23 cellular contexts compared by ENCODE assay signal in the genomic region with DNA sequence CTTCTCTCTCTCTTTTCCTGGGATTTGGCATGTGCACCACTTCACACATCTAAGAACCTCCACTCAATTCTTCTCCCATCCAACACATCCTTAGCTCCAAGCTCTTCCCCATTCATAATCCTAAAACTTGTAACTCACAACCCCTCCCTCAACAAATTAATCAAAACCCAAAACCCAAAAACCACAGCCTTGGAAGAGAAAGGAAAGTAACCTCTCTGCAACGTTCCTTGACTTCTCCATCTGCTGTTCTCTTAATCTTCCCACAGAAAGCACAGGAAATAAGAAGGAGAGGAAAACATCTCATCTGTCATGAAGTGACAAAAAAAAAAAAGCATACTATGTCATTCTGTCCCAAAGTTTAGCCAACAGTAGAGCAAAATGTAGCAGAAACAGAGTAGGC.
A peak's percentile ranks its signal among the peaks of the same experiment; 100 is the strongest.
DNase-seq lines count a peak whose midpoint lies in the region; ATAC-seq and TF ChIP-seq lines count a peak whose summit lies in the region.
"Had no signal": no experiment of that assay in that cellular context is flagged by ENCODE, and none has a peak within 500 bp of the region (broad histone marks: within the 10 kb centered on the region; RNA-seq: fewer than 3 reads in every experiment).

No MANE protein-coding gene starts in this region.

- CTCF ChIA-PET in HEK293 (lab: Yijun Ruan, JAX) (interaction anchor here (0.6 kb wide), 1 partner anchor 89 kb away, joined by 3 read pairs; no protein-coding TSS in a partner anchor), Panc1 (lab: Charles Lee) (interaction anchor here (0.6 kb wide), 1 partner anchor 495 kb away, joined by 6 read pairs; no protein-coding TSS in a partner anchor)
- CTCF ChIA-PET in activated CD8-positive, alpha-beta memory T cell treated with anti-CD3 and anti-CD28 coated beads, Interleukin-2, amount 10 ng/mL, durations not matched to agents 7 days and 5 days (lab: Charles Lee) = no interaction called here

- peaks cover 15% of the 10 kb centered on the region for H3K4me1 ChIP-seq in HEK293 (ENCODE audit: control insufficient read depth, insufficient read depth, low read length)
- peaks cover 10% of the 10 kb centered on the region; the same call in 1 of the 2 replicates for H3K4me1 ChIP-seq in Panc1 (ENCODE audit: control insufficient read depth, insufficient read depth, low read length)
- H3K4me1 ChIP-seq in smooth muscle cell (ENCODE audit: low read depth) = peaks cover 4% of the 10 kb centered on the region

- H2AFZ ChIP-seq in smooth muscle cell (ENCODE audit: low read depth) = no peak overlapping the region

- no peaks in the 10 kb centered on the region for H3K36me3 Mint-ChIP-seq in activated T-helper 1 cell treated with anti-CD3 and anti-CD28 coated beads, Interleukin-12 subunit alpha, Interleukin-12 subunit beta, Interleukin-2, Interleukin-4 antibody, amounts not matched to agents 30 ng/mL and 10 ng/mL and 1 ng/mL, durations not matched to agents 14 hours and 24 hours and 36 hours (ENCODE audit: low read depth)
- no peaks in the 10 kb centered on the region for H3K36me3 Mint-ChIP-seq in activated CD8-positive, alpha-beta memory T cell treated with anti-CD3 and anti-CD28 coated beads, Interleukin-2, amount 10 ng/mL, durations not matched to agents 7 days and 5 days
- H3K36me3 Mint-ChIP-seq: CD8-positive, alpha-beta T cell had no signal

- no peaks in the 10 kb centered on the region for H3K27me3 ChIP-seq in Panc1 (ENCODE audit: control insufficient read depth, insufficient read depth, low read length)
- H3K27me3 ChIP-seq in smooth muscle cell (ENCODE audit: low read depth) = no peaks in the 10 kb centered on the region

- POLR2A ChIA-PET in HEK293 (lab: Yijun Ruan, JAX) (interaction anchor here (0.9 to 1.2 kb wide), 5 partner anchors 15 to 90 kb away, joined by 3 to 4 read pairs (median 3); no protein-coding TSS in a partner anchor), Panc1 (lab: Charles Lee) (no interaction called here)

- H4K20me1 ChIP-seq in smooth muscle cell (ENCODE audit: low read depth) = no peaks in the 10 kb centered on the region

- TF ChIP-seq CTCF in HEK293 (tag by site-specific recombination; IDR thresholded peaks at IDR 0.05) (no peak), Panc1 (IDR thresholded peaks at IDR 0.05) (no peak), smooth muscle cell (IDR thresholded peaks at IDR 0.05; ENCODE audit: borderline replicate concordance, insufficient read depth, poor library complexity, severe bottlenecking) (no peak)

- H3K79me2 ChIP-seq in smooth muscle cell (ENCODE audit: low read depth) = no peaks in the 10 kb centered on the region

- H3K9me3 ChIP-seq in HEK293 (ENCODE audit: control insufficient read depth, insufficient read depth, low read depth, low read length) (no peaks in the 10 kb centered on the region), Panc1 (ENCODE audit: control insufficient read depth, insufficient read depth, low read depth, low read length) (no peaks in the 10 kb centered on the region), smooth muscle cell (replicated peaks; ENCODE audit: low read depth) (no peaks in the 10 kb centered on the region)

- H3K27ac ChIP-seq in HEK293 (ENCODE audit: extremely low read depth, low read depth, low read length) = peak overlapping the region; percentile 38
- peak overlapping the region; percentile 48; the same call in 1 of the 2 replicates for H3K27ac ChIP-seq in Panc1 (ENCODE audit: low read length)
- peak overlapping the region; percentile 85 for H3K27ac ChIP-seq in smooth muscle cell (ENCODE audit: low read depth)
- H3K27ac ChIP-seq: HL-60, RWPE1 had no signal

- no peaks in the 10 kb centered on the region for H3K9me3 Mint-ChIP-seq in activated T-helper 1 cell treated with anti-CD3 and anti-CD28 coated beads, Interleukin-12 subunit alpha, Interleukin-12 subunit beta, Interleukin-2, Interleukin-4 antibody, amounts not matched to agents 30 ng/mL and 10 ng/mL and 1 ng/mL, durations not matched to agents 14 hours and 24 hours and 36 hours
- no peaks in the 10 kb centered on the region for H3K9me3 Mint-ChIP-seq in activated CD8-positive, alpha-beta memory T cell treated with anti-CD3 and anti-CD28 coated beads, Interleukin-2, amount 10 ng/mL, durations not matched to agents 7 days and 5 days (ENCODE audit: low read depth)
- H3K9me3 Mint-ChIP-seq: CD8-positive, alpha-beta T cell had no signal

- in situ Hi-C loops in Panc1 (cut with HindIII; ENCODE audit: low pct_unique_long_range_greater_than_20kb, low sequenced_read_pairs) = no loop called here

- H3K4me3 Mint-ChIP-seq in activated T-helper 1 cell treated with anti-CD3 and anti-CD28 coated beads, Interleukin-12 subunit alpha, Interleukin-12 subunit beta, Interleukin-2, Interleukin-4 antibody, amounts not matched to agents 30 ng/mL and 10 ng/mL and 1 ng/mL, durations not matched to agents 14 hours and 24 hours and 36 hours = no peak overlapping the region
- no peak overlapping the region for H3K4me3 Mint-ChIP-seq in activated CD8-positive, alpha-beta memory T cell treated with anti-CD3 and anti-CD28 coated beads, Interleukin-2, amount 10 ng/mL, durations not matched to agents 7 days and 5 days
- H3K4me3 Mint-ChIP-seq: CD8-positive, alpha-beta T cell; HFFc6 had no signal

- H3K4me2 ChIP-seq in smooth muscle cell = peak overlapping the region; percentile 30

- 26% methylated on average over 1 of the region's 1 CpG for whole genome bisulfite sequencing in smooth muscle cell (ENCODE audit: low lambda C conversion rate)

- no peaks in the 10 kb centered on the region for H3K4me1 Mint-ChIP-seq in activated T-helper 1 cell treated with anti-CD3 and anti-CD28 coated beads, Interleukin-12 subunit alpha, Interleukin-12 subunit beta, Interleukin-2, Interleukin-4 antibody, amounts not matched to agents 30 ng/mL and 10 ng/mL and 1 ng/mL, durations not matched to agents 14 hours and 24 hours and 36 hours (ENCODE audit: low read depth)
- H3K4me1 Mint-ChIP-seq in activated CD8-positive, alpha-beta memory T cell treated with anti-CD3 and anti-CD28 coated beads, Interleukin-2, amount 10 ng/mL, durations not matched to agents 7 days and 5 days = no peaks in the 10 kb centered on the region

- H3K36me3 ChIP-seq in HEK293 (ENCODE audit: control insufficient read depth in 2 of 2, insufficient read depth in 1 of 2, low read length in 2 of 2) (no peaks in the 10 kb centered on the region), Panc1 (ENCODE audit: control insufficient read depth, insufficient read depth, low read length) (no peaks in the 10 kb centered on the region), smooth muscle cell (ENCODE audit: low read depth) (no peaks in the 10 kb centered on the region)

- peak overlapping the region; percentile 27 for H3K27ac Mint-ChIP-seq in activated T-helper 1 cell treated with anti-CD3 and anti-CD28 coated beads, Interleukin-12 subunit alpha, Interleukin-12 subunit beta, Interleukin-2, Interleukin-4 antibody, amounts not matched to agents 30 ng/mL and 10 ng/mL and 1 ng/mL, durations not matched to agents 14 hours and 24 hours and 36 hours
- H3K27ac Mint-ChIP-seq in activated CD8-positive, alpha-beta memory T cell treated with anti-CD3 and anti-CD28 coated beads, Interleukin-2, amount 10 ng/mL, durations not matched to agents 7 days and 5 days = no peak overlapping the region
- H3K27ac Mint-ChIP-seq: CD8-positive, alpha-beta T cell; HFFc6 had no signal

- DNase-seq in Panc1 (ENCODE audit: low read depth, low spot score) (no peak), smooth muscle cell (lab: John Stamatoyannopoulos, UW; ENCODE audit: unreplicated experiment) (no peak), RPMI8226 (no peak)
- DNase-seq in activated T-helper 1 cell treated with anti-CD3 and anti-CD28 coated beads, Interleukin-12 subunit alpha, Interleukin-12 subunit beta, Interleukin-2, Interleukin-4 antibody, amounts not matched to agents 30 ng/mL and 10 ng/mL and 1 ng/mL, durations not matched to agents 14 hours and 24 hours and 36 hours (ENCODE audit: low spot score) = no peak
- DNase-seq in activated CD8-positive, alpha-beta memory T cell treated with anti-CD3 and anti-CD28 coated beads, Interleukin-2, amount 10 ng/mL, durations not matched to agents 7 days and 5 days = no peak
- DNase-seq: AML-193; C1 segment of cervical spinal cord; Calu3; CD8-positive, alpha-beta T cell; KG1; NCI-H1105; NCI-H2081; NCI-H2171 treated with DMSO at 0.1 percent for 48 hours; NCI-H524 treated with DMSO at 0.1 percent for 48 hours; NCI-H82; SIG-M5; T-helper 1 cell had no signal

- ATAC-seq in Panc1 (no peak), HG02798 (IDR thresholded peaks at IDR 0.05; ENCODE audit: poor library complexity, unreplicated experiment) (no peak), GM21381 (IDR thresholded peaks at IDR 0.05; ENCODE audit: unreplicated experiment) (no peak)
- ATAC-seq in activated CD8-positive, alpha-beta memory T cell treated with anti-CD3 and anti-CD28 coated beads, Interleukin-2, amount 10 ng/mL, durations not matched to agents 7 days and 5 days = no peak
- ATAC-seq: CD8-positive, alpha-beta T cell had no signal

- H3F3A ChIP-seq in smooth muscle cell (ENCODE audit: low read depth) = peaks cover 6% of the 10 kb centered on the region

- no peak overlapping the region for H3K9ac ChIP-seq in smooth muscle cell (ENCODE audit: low read depth)

- H3K4me3 ChIP-seq in HEK293 (ENCODE audit: low read depth, low read length) (no peak overlapping the region), Panc1 (ENCODE audit: low read depth in 2 of 2, low read length in 2 of 2) (no peak overlapping the region), smooth muscle cell (no peak overlapping the region)

- BruUV-seq in Panc1 (replicated peaks; lab: Mats Ljungman, UMichigan) = no TSS peak

- peaks cover 15% of the 10 kb centered on the region for H3K27me3 Mint-ChIP-seq in activated T-helper 1 cell treated with anti-CD3 and anti-CD28 coated beads, Interleukin-12 subunit alpha, Interleukin-12 subunit beta, Interleukin-2, Interleukin-4 antibody, amounts not matched to agents 30 ng/mL and 10 ng/mL and 1 ng/mL, durations not matched to agents 14 hours and 24 hours and 36 hours (ENCODE audit: insufficient read depth)
- H3K27me3 Mint-ChIP-seq in activated CD8-positive, alpha-beta memory T cell treated with anti-CD3 and anti-CD28 coated beads, Interleukin-2, amount 10 ng/mL, durations not matched to agents 7 days and 5 days = peaks cover 10% of the 10 kb centered on the region

- intact Hi-C loops in Panc1 (cut with micrococcal nuclease; ENCODE audit: unreplicated experiment) = no loop called here
- intact Hi-C loops in activated T-helper 1 cell treated with anti-CD3 and anti-CD28 coated beads, Interleukin-12 subunit alpha, Interleukin-12 subunit beta, Interleukin-2, Interleukin-4 antibody, amounts not matched to agents 30 ng/mL and 10 ng/mL and 1 ng/mL, durations not matched to agents 14 hours and 24 hours and 36 hours (cut with micrococcal nuclease) = no loop called here

TF ChIP-seq in HEK293, 187 proteins besides CTCF, POLR2A, EP300 and RAD21:
- TF ChIP-seq ZNF701 (tag by site-specific recombination; IDR thresholded peaks at IDR 0.05) (no peak), ZNF514 (tag by site-specific recombination; IDR thresholded peaks at IDR 0.05) (no peak)
